ENCODE assay signal across 8 cellular contexts in the genomic region with DNA sequence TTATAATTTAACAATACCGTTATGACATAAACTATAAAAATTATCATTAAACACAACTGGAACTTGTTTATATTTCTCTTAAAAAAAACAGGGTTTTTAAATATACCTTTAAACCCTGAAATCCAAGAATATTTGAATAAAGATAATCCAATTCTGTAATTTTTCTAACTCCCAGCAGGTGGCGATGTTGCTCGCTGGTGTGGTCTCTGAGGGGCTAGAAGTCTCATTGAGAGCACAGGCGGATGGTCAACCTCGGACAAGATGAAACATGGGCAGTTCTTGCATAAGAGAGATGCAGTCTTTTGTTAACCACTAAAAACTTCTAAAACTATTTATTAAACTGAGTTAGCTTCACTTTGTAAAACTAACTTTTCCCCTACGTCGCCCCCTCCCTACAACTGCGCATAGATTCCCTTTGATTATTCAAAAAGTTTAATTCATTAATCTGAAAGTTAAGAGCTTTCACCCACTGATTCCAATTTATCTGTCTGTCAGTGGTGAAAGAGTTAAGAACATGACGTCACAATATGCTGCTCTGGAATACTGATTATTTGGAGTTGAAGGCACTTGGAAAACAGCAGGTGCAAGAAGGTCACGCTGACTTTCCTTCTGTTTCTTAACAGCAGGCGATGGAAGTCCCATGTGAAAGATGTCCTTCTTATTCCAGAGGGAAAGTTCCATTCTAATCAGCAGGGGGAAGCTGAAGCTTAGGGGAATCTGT. TPM values are rescaled to one million over a fixed set of nuclear protein-coding genes. Genes with fewer than 3 reads are reported as not detected.
DNase-seq lines count a peak whose midpoint lies in the region; ATAC-seq, FAIRE-seq and TF ChIP-seq lines count a peak whose summit lies in the region.

No MANE protein-coding gene starts in this region.

- no peaks in the 10 kb centered on the region for H3K36me3 ChIP-seq in GM12878 (ENCODE audit: control insufficient read depth in 2 of 2, insufficient read depth in 2 of 2, low read length in 1 of 2)
- H3K36me3 ChIP-seq in gastrocnemius medialis: no peaks in the 10 kb centered on the region

- no peak overlapping the region for H2AFZ ChIP-seq in GM12878 (ENCODE audit: control insufficient read depth, low read depth, low read length)

- H3K27me3 ChIP-seq in GM12878 (replicated peaks in 1 of 2; ENCODE audit: control insufficient read depth in 2 of 2, insufficient read depth in 2 of 2, low read length in 1 of 2) (no peaks in the 10 kb centered on the region), gastrocnemius medialis (no peaks in the 10 kb centered on the region)

- H4K20me1 ChIP-seq in GM12878 (ENCODE audit: control insufficient read depth, insufficient read depth): no peaks in the 10 kb centered on the region

- H3K4me1 ChIP-seq in GM12878 (ENCODE audit: control insufficient read depth, insufficient read depth, low read length) (peaks cover 5% of the 10 kb centered on the region; the same call in 1 of the 2 replicates), gastrocnemius medialis (peaks cover 0 to 10% of the 10 kb centered on the region in 2 donors)

- TF ChIP-seq RAD21 in GM12878 (IDR thresholded peaks at IDR 0.05; ENCODE audit: insufficient read depth, low read depth, low read length): peak; percentile 86

- no peak for TF ChIP-seq EP300 in GM12878 (IDR thresholded peaks at IDR 0.05; ENCODE audit: borderline replicate concordance in 1 of 2, control insufficient read depth in 1 of 2, low read depth in 2 of 2, low read length in 2 of 2)

- in situ Hi-C loops in GM12878 (cut with MboI): loop anchor here (5.0 to 25.0 kb wide), 3 partner anchors 158 to 833 kb away; a partner anchor contains a TSS
- in situ Hi-C loops in gastrocnemius medialis (cut with MboI; ENCODE audit: low sequenced_read_pairs in 4 of 4): loop anchor here (5.0 to 25.0 kb wide), 6 partner anchors 158 to 535 kb away; no protein-coding TSS in a partner anchor

- TF ChIP-seq POLR2A in GM12878 (IDR thresholded peaks at IDR 0.05; ENCODE audit: low read depth, low read length): no peak
- TF ChIP-seq POLR2A in gastrocnemius medialis (IDR thresholded peaks at IDR 0.05): no peak

- 38% methylated on average over 11 of the region's 11 CpGs for WGBS in GM12878 (ENCODE audit: insufficient coverage, insufficient replicate concordance, low lambda C conversion rate, missing lambda C conversion rate)

- BruUV-seq in GM12878 (replicated peaks; lab: Mats Ljungman, UMichigan): no TSS peak

- RAD21 ChIA-PET in GM12878 (lab: Charles Lee; ENCODE audit: unreplicated experiment): interaction anchor here (0.5 to 1.7 kb wide), 4 partner anchors 159 to 532 kb away, joined by 3 to 5 read pairs (median 3); no protein-coding TSS in a partner anchor

- ATAC-seq in GM12878 (peak; percentile 61; the same call in 2 of the 3 replicates), gastrocnemius medialis (peak; percentile 81 to 82), HG03108 (IDR thresholded peaks at IDR 0.05; ENCODE audit: unreplicated experiment) (no peak), HG02571 (IDR thresholded peaks at IDR 0.05; ENCODE audit: unreplicated experiment) (no peak)

- TF ChIP-seq CTCF in GM12878 (IDR thresholded peaks at IDR 0.05 in 2 of 3, conservative IDR thresholded peaks at IDR 0.05 in 1 of 3; ENCODE audit: control insufficient read depth in 2 of 3, extremely low read depth in 1 of 3, insufficient read depth in 1 of 3, low read depth in 3 of 3, low read length in 3 of 3) (peak; percentile 59 to 73 (median 66)), gastrocnemius medialis (IDR thresholded peaks at IDR 0.05 in 4 of 5, conservative IDR thresholded peaks at IDR 0.05 in 1 of 5) (peak; percentile 21 to 72 (median 57))

- H3K27ac ChIP-seq in GM12878 (ENCODE audit: control insufficient read depth, insufficient read depth) (no peak overlapping the region), gastrocnemius medialis (peak overlapping the region in 3 of 4 donors; percentile 37 to 52 (median 38))

- CTCF ChIA-PET in GM12878 (lab: Yijun Ruan, JAX): interaction anchor here (1.0 to 2.1 kb wide), 9 partner anchors 9 to 531 kb away, joined by 3 to 15 read pairs (median 8); no protein-coding TSS in a partner anchor

- H3K4me3 ChIP-seq in GM12878 (no peak overlapping the region), gastrocnemius medialis (no peak overlapping the region)

- peak; percentile 10 for DNase-seq in DMS114 treated with DMSO at 0.1 percent for 48 hours (lab: John Stamatoyannopoulos, UW; ENCODE audit: unreplicated experiment)
- peak; percentile 23 for DNase-seq in HS-27A (ENCODE audit: low read depth)
- peak; percentile 35 for DNase-seq in RCC 7860 (ENCODE audit: low spot score)
- DNase-seq in GM12878 (ENCODE audit: low read depth, low spot score): peak; percentile 2
- peak; percentile 60 to 77 for DNase-seq in hippocampal formation (lab: John Stamatoyannopoulos, UW)
- peak; percentile 31 to 34 for DNase-seq in gastrocnemius medialis

- H3K9me3 ChIP-seq in GM12878 (replicated peaks; ENCODE audit: control insufficient read depth, insufficient read depth, low read length) (no peaks in the 10 kb centered on the region), gastrocnemius medialis (no peaks in the 10 kb centered on the region)

- no peaks in the 10 kb centered on the region for H3K79me2 ChIP-seq in GM12878 (ENCODE audit: control insufficient read depth, insufficient read depth, low read length)

- intact Hi-C loops in GM12878 (cut with micrococcal nuclease; ENCODE audit: unreplicated experiment) (loop anchor here (1.0 to 5.0 kb wide), 3 partner anchors 160 to 533 kb away; no protein-coding TSS in a partner anchor), gastrocnemius medialis (cut with DNase I; ENCODE audit: low total_unique reads) (loop anchor here (2.0 to 5.0 kb wide), 3 partner anchors 137 to 169 kb away; no protein-coding TSS in a partner anchor)

- H3K9ac ChIP-seq in GM12878 (ENCODE audit: control insufficient read depth, insufficient read depth, low read length): no peak overlapping the region

- POLR2A ChIA-PET in GM12878 (lab: Charles Lee): no interaction called here

- FAIRE-seq in RCC 7860 (lab: Jason Lieb, UNC) (peak; percentile 72), GM12878 (lab: Jason Lieb, UNC) (peak; percentile 13)

- H3K4me2 ChIP-seq in GM12878 (ENCODE audit: control insufficient read depth, insufficient read depth): no peak overlapping the region

- SMC1A ChIA-PET in GM12878 (lab: Charles Lee; ENCODE audit: uncharacterized antibody, unreplicated experiment): interaction anchor here (0.6 to 2.5 kb wide), 5 partner anchors 9 to 263 kb away, joined by 3 to 15 read pairs (median 3); no protein-coding TSS in a partner anchor

TF ChIP-seq in GM12878, 131 proteins besides CTCF, POLR2A, EP300 and RAD21 (continues in another document):
- TF ChIP-seq PAX8 (IDR thresholded peaks at IDR 0.05): no peak
- TF ChIP-seq TCF12 (IDR thresholded peaks at IDR 0.05; ENCODE audit: low read depth, low read length): no peak
- 0 out of 2 replicates have a peak, but pooled peaks have one; percentile 15 for TF ChIP-seq YY1 (IDR thresholded peaks at IDR 0.05; ENCODE audit: low read depth, low read length)
- TF ChIP-seq, protein P1, sequence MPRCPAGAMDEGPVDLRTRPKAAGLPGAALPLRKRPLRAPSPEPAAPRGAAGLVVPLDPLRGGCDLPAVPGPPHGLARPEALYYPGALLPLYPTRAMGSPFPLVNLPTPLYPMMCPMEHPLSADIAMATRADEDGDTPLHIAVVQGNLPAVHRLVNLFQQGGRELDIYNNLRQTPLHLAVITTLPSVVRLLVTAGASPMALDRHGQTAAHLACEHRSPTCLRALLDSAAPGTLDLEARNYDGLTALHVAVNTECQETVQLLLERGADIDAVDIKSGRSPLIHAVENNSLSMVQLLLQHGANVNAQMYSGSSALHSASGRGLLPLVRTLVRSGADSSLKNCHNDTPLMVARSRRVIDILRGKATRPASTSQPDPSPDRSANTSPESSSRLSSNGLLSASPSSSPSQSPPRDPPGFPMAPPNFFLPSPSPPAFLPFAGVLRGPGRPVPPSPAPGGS (IDR thresholded peaks at IDR 0.05; ENCODE audit: borderline replicate concordance, insufficient read depth, low read depth, low read length, poor library complexity, severe bottlenecking): no peak
- TF ChIP-seq, protein P2, sequence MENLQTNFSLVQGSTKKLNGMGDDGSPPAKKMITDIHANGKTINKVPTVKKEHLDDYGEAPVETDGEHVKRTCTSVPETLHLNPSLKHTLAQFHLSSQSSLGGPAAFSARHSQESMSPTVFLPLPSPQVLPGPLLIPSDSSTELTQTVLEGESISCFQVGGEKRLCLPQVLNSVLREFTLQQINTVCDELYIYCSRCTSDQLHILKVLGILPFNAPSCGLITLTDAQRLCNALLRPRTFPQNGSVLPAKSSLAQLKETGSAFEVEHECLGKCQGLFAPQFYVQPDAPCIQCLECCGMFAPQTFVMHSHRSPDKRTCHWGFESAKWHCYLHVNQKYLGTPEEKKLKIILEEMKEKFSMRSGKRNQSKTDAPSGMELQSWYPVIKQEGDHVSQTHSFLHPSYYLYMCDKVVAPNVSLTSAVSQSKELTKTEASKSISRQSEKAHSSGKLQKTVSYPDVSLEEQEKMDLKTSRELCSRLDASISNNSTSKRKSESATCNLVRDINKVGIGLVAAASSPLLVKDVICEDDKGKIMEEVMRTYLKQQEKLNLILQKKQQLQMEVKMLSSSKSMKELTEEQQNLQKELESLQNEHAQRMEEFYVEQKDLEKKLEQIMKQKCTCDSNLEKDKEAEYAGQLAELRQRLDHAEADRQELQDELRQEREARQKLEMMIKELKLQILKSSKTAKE (IDR thresholded peaks at IDR 0.05; ENCODE audit: low read depth, poor library complexity, severe bottlenecking): no peak
- no peak for TF ChIP-seq IRF4 (IDR thresholded peaks at IDR 0.05; ENCODE audit: low read depth, low read length)

RNA-seq across cellular contexts. Expression of a gene that starts 29.5 kb away (rescaled TPM):
- not detected in 2 replicates for total RNA-seq in GM12878 (2013; cell fraction: nucleolus; rRNA removed)
- not detected in 2 replicates for total RNA-seq in GM12878 (2014; rRNA removed)
- not detected in 2 replicates for total RNA-seq in GM12878 (2014; rRNA removed; fragmentation: Illumina TruSeq; extraction: Trizol)
- not detected in 2 replicates for total RNA-seq in GM12878 (2021)
- not detected for polyA plus RNA-seq in GM12878 (2011; ENCODE audit: low read depth)
- polyA plus RNA-seq in GM12878 (2011; rRNA removed): not detected in 2 replicates
- not detected in 2 replicates for polyA plus RNA-seq in GM12878 (2011; cell fraction: cytosol; rRNA removed)
- polyA plus RNA-seq in GM12878 (2011; cell fraction: nucleus; rRNA removed): not detected in 2 replicates
- polyA plus RNA-seq in GM12878 (2012): not detected in 2 replicates
- polyA plus RNA-seq in GM12878 (2014; fragmentation: Illumina TruSeq; extraction: Trizol): not detected in 2 replicates
- polyA plus RNA-seq in GM12878 (2014; fragmentation: Nextera tagmentation; extraction: Ambion mirVana): not detected
- polyA plus RNA-seq in GM12878 (2014; rRNA removed): not detected in 2 replicates
- polyA plus RNA-seq in GM12878 (2016; fragmentation: Nextera tagmentation; extraction: Ambion mirVana): not detected
- polyA minus RNA-seq in GM12878 (2011; rRNA and poly(A)+ RNA removed): not detected in 2 replicates
- not detected in 2 replicates for polyA minus RNA-seq in GM12878 (2011; cell fraction: cytosol; rRNA and poly(A)+ RNA removed)
- not detected in 2 replicates for polyA minus RNA-seq in GM12878 (2011; cell fraction: nucleus; rRNA and poly(A)+ RNA removed)
- under 1 TPM in 1 of 4 donors, not detected in 3; 0.11 TPM for total RNA-seq in gastrocnemius medialis

Comparison
In these comparisons a context has a peak if more than half of its experiments do, and no peak if none do; other contexts are left out.
1. DNase-seq: peak in every context shown above with its lines; median percentile 68 in hippocampal formation; 35 in RCC 7860; 32 in gastrocnemius medialis; 23 in HS-27A; 10 in DMS114 treated with DMSO at 0.1 percent for 48 hours; 2 in GM12878.
2. ATAC-seq: peak in GM12878 (single experiment) and gastrocnemius medialis (2 of 2); none in HG03108 (single experiment) and HG02571 (single experiment).